Comparison of ENCODE assay signal across 28 cellular contexts in the genomic region with DNA sequence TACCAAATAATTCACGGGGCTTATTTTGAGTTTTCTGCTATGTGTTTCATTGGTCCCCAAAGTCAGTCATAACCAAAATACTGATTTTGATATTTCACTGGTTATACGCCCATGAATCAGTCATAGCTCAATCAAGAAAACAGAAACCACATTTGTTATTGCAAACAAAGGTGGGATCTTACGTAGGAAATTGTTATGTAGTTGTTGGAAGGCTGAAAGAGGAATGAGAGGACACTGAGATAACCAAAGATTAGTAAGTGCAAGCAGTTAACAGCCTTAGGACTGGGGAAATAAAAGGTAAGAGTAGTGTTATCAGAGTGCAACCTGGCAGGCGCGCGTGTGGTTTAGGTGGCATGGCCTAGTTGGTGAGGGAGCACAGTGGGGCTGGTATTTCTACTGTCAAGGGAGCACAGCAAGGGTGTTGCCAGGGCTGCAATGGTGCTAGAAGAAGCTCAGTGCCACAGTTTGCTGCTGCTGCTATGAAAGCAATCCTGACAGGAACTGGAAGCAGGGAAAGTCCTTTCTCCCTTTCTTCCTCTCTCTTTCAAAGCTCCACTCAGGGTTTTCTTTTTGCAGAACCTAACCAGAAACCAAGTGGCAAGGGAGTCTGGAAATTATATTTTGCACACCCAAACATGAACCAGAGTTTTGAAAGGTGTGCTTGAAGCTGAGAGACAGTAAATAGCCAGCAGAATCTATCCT. TPM values are rescaled to one million over a fixed set of nuclear protein-coding genes. Genes with fewer than 3 reads are reported as not detected.
DNase-seq lines count a peak whose midpoint lies in the region; ATAC-seq, FAIRE-seq and TF ChIP-seq lines count a peak whose summit lies in the region.
"Had no signal": no experiment of that assay in that cellular context is flagged by ENCODE, and none has a peak within 500 bp of the region (broad histone marks: within the 10 kb centered on the region; RNA-seq: fewer than 3 reads in every experiment).

No MANE protein-coding gene starts in this region.

- H3K23ac ChIP-seq in IMR-90 (ENCODE audit: low read depth, low read length) (no peak overlapping the region), H1 (ENCODE audit: insufficient read length) (no peak overlapping the region)

- POLR2A ChIA-PET in CD8-positive, alpha-beta memory T cell (lab: Charles Lee), result no interaction called here
- POLR2A ChIA-PET in IMR-90 (lab: Charles Lee; ENCODE audit: unreplicated experiment), result no interaction called here
- POLR2A ChIA-PET in H1 (lab: Charles Lee; ENCODE audit: partially characterized antibody), result interaction anchor here (0.6 to 5.7 kb wide), 8 partner anchors 13 to 169 kb away, joined by 3 to 31 read pairs (median 4); a partner anchor contains a TSS

- no peak overlapping the region for H3K9ac ChIP-seq in IMR-90 (ENCODE audit: low read depth, low read length)
- H3K9ac ChIP-seq in H1 (replicated peaks in 1 of 4; ENCODE audit: extremely low read depth in 1 of 4, low read depth in 3 of 4, low read length in 3 of 4), result no peak overlapping the region

- H4K20me1 ChIP-seq in IMR-90 (ENCODE audit: insufficient read depth, low read length), result no peaks in the 10 kb centered on the region
- no peaks in the 10 kb centered on the region for H4K20me1 ChIP-seq in H1 (replicated peaks in 1 of 2; ENCODE audit: control insufficient read depth in 1 of 2, insufficient read depth in 2 of 2, low read length in 2 of 2)

- H3K9me3 Mint-ChIP-seq in activated T-cell treated with anti-CD3 and anti-CD28 coated beads, Interleukin-2, amount 50 U/mL, for 4 hours, result peaks cover 5% of the 10 kb centered on the region
- H3K9me3 Mint-ChIP-seq in CD8-positive, alpha-beta memory T cell, result no peaks in the 10 kb centered on the region
- H3K9me3 Mint-ChIP-seq: HFFc6 had no signal

- intact Hi-C loops in IMR-90 (cut with micrococcal nuclease) (no loop called here), esophagus muscularis mucosa (cut with DNase I) (no loop called here)

- H3K4ac ChIP-seq in IMR-90 (ENCODE audit: low read depth, low read length) (no peak overlapping the region), H1 (replicated peaks; ENCODE audit: insufficient read length, low read depth, low read length) (no peak overlapping the region)

- no peak for DNase-seq in activated T-cell treated with anti-CD3 and anti-CD28 coated beads, Interleukin-2, amount 50 U/mL, for 4 hours
- DNase-seq in activated T-cell treated with anti-CD3 and anti-CD28 coated beads, Interleukin-2, amount 50 U/mL, for 1 hour, result no peak
- no peak for DNase-seq in CD8-positive, alpha-beta memory T cell
- DNase-seq in IMR-90, result no peak
- no peak for DNase-seq in H1 (ENCODE audit: low read depth in 1 of 2, low spot score in 2 of 2)
- no peak for DNase-seq in substantia nigra (lab: John Stamatoyannopoulos, UW)
- DNase-seq in esophagus muscularis mucosa (ENCODE audit: extremely low spot score), result no peak
- DNase-seq: activated CD4-positive, alpha-beta T cell treated with anti-CD3 and anti-CD28 coated beads for 48 hours; activated CD8-positive, alpha-beta memory T cell treated with anti-CD3 and anti-CD28 coated beads, Interleukin-2, amount 50 U/mL, for 48 hours; activated gamma-delta T cell treated with Interleukin-2 at 50 U/mL for 16 hours; C1 segment of cervical spinal cord; Calu3; DMS79 treated with DMSO at 0.1 percent for 48 hours; effector CD8-positive, alpha-beta T cell; erythroblast; head of caudate nucleus; HFFc6; naive B cell; NCI-H1417 treated with DMSO at 0.1 percent for 48 hours; NCI-H345; NCI-H774; upper lobe of left lung had no signal

- BruUV-seq in IMR-90 (replicated peaks; lab: Mats Ljungman, UMichigan), result no TSS peak

- H3K79me1 ChIP-seq in IMR-90 (ENCODE audit: low read depth in 1 of 2, low read length in 2 of 2) (no peaks in the 10 kb centered on the region), H1 (ENCODE audit: low read depth, low read length) (no peaks in the 10 kb centered on the region)

- H3K27ac Mint-ChIP-seq in CD8-positive, alpha-beta memory T cell, result peak overlapping the region in 5 of 8 donors; percentile 21 to 81 (median 44)
- H3K27ac Mint-ChIP-seq: HFFc6, mesothelial cell of epicardium, naive B cell had no signal

- peak; percentile 53 to 73 for ATAC-seq in activated T-cell treated with anti-CD3 and anti-CD28 coated beads, Interleukin-2, amount 50 U/mL, for 4 hours
- ATAC-seq in IMR-90 (ENCODE audit: low read depth), result no peak

- H3K27me3 ChIP-seq in CD8-positive, alpha-beta memory T cell (ENCODE audit: insufficient read depth, low read length, poor library complexity, severe bottlenecking), result no peaks in the 10 kb centered on the region
- H3K27me3 ChIP-seq in IMR-90 (ENCODE audit: control insufficient read depth, insufficient read depth, low read length) (no peaks in the 10 kb centered on the region; the same call in 1 of the 2 replicates), H1 (replicated peaks in 1 of 4; ENCODE audit: control insufficient read depth in 3 of 4, extremely low read depth in 1 of 4, insufficient read depth in 3 of 4, low read length in 3 of 4) (no peaks in the 10 kb centered on the region), esophagus muscularis mucosa (no peaks in the 10 kb centered on the region)
- H3K27me3 ChIP-seq: breast epithelium, upper lobe of left lung had no signal

- H2AK5ac ChIP-seq in IMR-90 (ENCODE audit: low read depth, low read length), result no peak overlapping the region
- H2AK5ac ChIP-seq in H1 (ENCODE audit: low read depth, low read length), result no peak overlapping the region

- no peak overlapping the region for H3K4me2 ChIP-seq in IMR-90 (ENCODE audit: low read depth, low read length)
- no peak overlapping the region for H3K4me2 ChIP-seq in H1 (ENCODE audit: insufficient read depth in 1 of 2, low read depth in 2 of 2, low read length in 2 of 2)

- H2AFZ ChIP-seq in IMR-90 (replicated peaks; ENCODE audit: low read length, poor library complexity), result no peak overlapping the region
- H2AFZ ChIP-seq in H1 (ENCODE audit: low read length), result no peak overlapping the region

- H3K23me2 ChIP-seq in H1 (ENCODE audit: low read depth, low read length), result no peaks in the 10 kb centered on the region

- H2BK20ac ChIP-seq in IMR-90 (ENCODE audit: low read depth, low read length), result no peak overlapping the region
- H2BK20ac ChIP-seq in H1 (ENCODE audit: low read length), result no peak overlapping the region

- peaks cover 5% of the 10 kb centered on the region for H3K36me3 Mint-ChIP-seq in activated T-cell treated with anti-CD3 and anti-CD28 coated beads, Interleukin-2, amount 50 U/mL, for 4 hours (ENCODE audit: insufficient read depth)
- H3K36me3 Mint-ChIP-seq in CD8-positive, alpha-beta memory T cell, result peaks cover 4 to 5% (median 4%) of the 10 kb centered on the region in 3 donors
- H3K36me3 Mint-ChIP-seq: mesothelial cell of epicardium, naive B cell had no signal

- no peaks in the 10 kb centered on the region for H3K9me1 ChIP-seq in IMR-90 (ENCODE audit: insufficient read depth, low read length)

- H3K27ac ChIP-seq in CD8-positive, alpha-beta memory T cell (ENCODE audit: low read depth, low read length), result no peak overlapping the region
- H3K27ac ChIP-seq in IMR-90 (ENCODE audit: insufficient read depth, low read length) (no peak overlapping the region), H1 (ENCODE audit: low read depth, low read length) (no peak overlapping the region), substantia nigra (ENCODE audit: low read depth, low read length, poor library complexity, severe bottlenecking) (no peak overlapping the region), esophagus muscularis mucosa (replicated peaks in 1 of 4) (no peak overlapping the region)
- H3K27ac ChIP-seq: breast epithelium, SK-N-MC, upper lobe of left lung had no signal

- H3K36me3 ChIP-seq in CD8-positive, alpha-beta memory T cell (ENCODE audit: insufficient read depth, low read length), result no peaks in the 10 kb centered on the region
- H3K36me3 ChIP-seq in IMR-90 (ENCODE audit: control insufficient read depth, insufficient read depth, low read length) (0 out of 2 replicates have a peak, but pooled peaks cover 2% of the 10 kb centered on the region), H1 (ENCODE audit: control insufficient read depth in 2 of 4, insufficient read depth in 4 of 4, low read length in 3 of 4) (no peaks in the 10 kb centered on the region), esophagus muscularis mucosa (peaks cover 0 to 8% (median 0%) of the 10 kb centered on the region in 4 donors)
- H3K36me3 ChIP-seq: breast epithelium, upper lobe of left lung had no signal

- CTCF ChIA-PET in CD8-positive, alpha-beta memory T cell (lab: Charles Lee), result no interaction called here
- CTCF ChIA-PET in IMR-90 (lab: Yijun Ruan, JAX), result interaction anchor here (0.7 kb wide), 1 partner anchor 10 kb away, joined by 3 read pairs; no protein-coding TSS in a partner anchor
- CTCF ChIA-PET in H1 (lab: Charles Lee; ENCODE audit: partially characterized antibody), result interaction anchor here (1.1 to 2.8 kb wide), 5 partner anchors 32 to 159 kb away, joined by 3 to 15 read pairs (median 5); no protein-coding TSS in a partner anchor

- 100% methylated on average over 1 of the region's 6 CpGs; no CpG with 5 or more reads in 1 of the 2 experiments for WGBS in IMR-90 (ENCODE audit: extremely low coverage in 2 of 2, insufficient read length in 1 of 2), 2 experiments
- WGBS in H1 (ENCODE audit: extremely low coverage in 1 of 2, insufficient coverage in 1 of 2, insufficient read length in 1 of 2, insufficient replicate concordance in 2 of 2, low coverage in 1 of 2, low lambda C conversion rate in 2 of 2, missing lambda C conversion rate in 1 of 2), 2 experiments, result 80% methylated on average over 6 of the region's 6 CpGs; no CpG with 5 or more reads in 1 of the 2 experiments
- 89% methylated on average over 6 of the region's 6 CpGs for WGBS in esophagus muscularis mucosa

- no peak for TF ChIP-seq RAD21 in IMR-90 (IDR thresholded peaks at IDR 0.05; ENCODE audit: low read length)
- TF ChIP-seq RAD21 in H1 (IDR thresholded peaks at IDR 0.05 in 1 of 2, conservative IDR thresholded peaks at IDR 0.05 in 1 of 2; ENCODE audit: low read depth in 2 of 2, low read length in 2 of 2), result no peak

- H2BK5ac ChIP-seq in IMR-90 (ENCODE audit: low read depth, low read length, poor library complexity, severe bottlenecking), result no peak overlapping the region
- no peak overlapping the region for H2BK5ac ChIP-seq in H1 (ENCODE audit: low read depth, low read length)

- H4K8ac ChIP-seq in IMR-90 (ENCODE audit: low read depth in 2 of 2, low read length in 2 of 2), result no peak overlapping the region
- H4K8ac ChIP-seq in H1 (ENCODE audit: extremely low read depth, insufficient read depth, low read length), result no peak overlapping the region

- no peak for TF ChIP-seq POLR2A in IMR-90 (IDR thresholded peaks at IDR 0.05; ENCODE audit: low read depth, low read length)
- no peak for TF ChIP-seq POLR2A in H1 (IDR thresholded peaks at IDR 0.05; ENCODE audit: control extremely low read depth in 1 of 2, low read depth in 2 of 2, low read length in 2 of 2)
- TF ChIP-seq POLR2A in esophagus muscularis mucosa (IDR thresholded peaks at IDR 0.05; ENCODE audit: low read depth), result no peak

- H4K91ac ChIP-seq in IMR-90 (ENCODE audit: insufficient read depth, low read depth, low read length) (no peak overlapping the region), H1 (replicated peaks; ENCODE audit: insufficient read length, low read length) (peak overlapping the region; percentile 16)

- H3K27me3 Mint-ChIP-seq in activated T-cell treated with anti-CD3 and anti-CD28 coated beads, Interleukin-2, amount 50 U/mL, for 4 hours (ENCODE audit: low read depth), result no peaks in the 10 kb centered on the region
- H3K27me3 Mint-ChIP-seq in CD8-positive, alpha-beta memory T cell, result no peaks in the 10 kb centered on the region
- H3K27me3 Mint-ChIP-seq: naive B cell had no signal

- no peak overlapping the region for H3K4me3 ChIP-seq in CD8-positive, alpha-beta memory T cell (ENCODE audit: low read length)
- no peak overlapping the region for H3K4me3 ChIP-seq in IMR-90 (ENCODE audit: insufficient read depth, low read depth, low read length)
- H3K4me3 ChIP-seq in H1 (ENCODE audit: extremely low read depth in 1 of 4, insufficient read depth in 2 of 4, low read depth in 3 of 4, low read length in 4 of 4), result no peak overlapping the region
- no peak overlapping the region for H3K4me3 ChIP-seq in esophagus muscularis mucosa
- H3K4me3 ChIP-seq: breast epithelium, SK-N-MC, upper lobe of left lung had no signal

- dilution Hi-C loops in IMR-90 (cut with HindIII; ENCODE audit: low sequenced_read_pairs, unreplicated experiment), result no loop called here

- H4K5ac ChIP-seq in IMR-90 (ENCODE audit: low read depth, low read length) (no peak overlapping the region), H1 (ENCODE audit: insufficient read length, low read depth, low read length) (no peak overlapping the region)

- no peak for FAIRE-seq in H1 (lab: Jason Lieb, UNC)
- FAIRE-seq: colon, HTR-8/SVneo, keratinocyte had no signal

- TF ChIP-seq EP300 in H1 (IDR thresholded peaks at IDR 0.05; ENCODE audit: borderline replicate concordance in 1 of 2, low read depth in 2 of 2, low read length in 2 of 2) (no peak), esophagus muscularis mucosa (IDR thresholded peaks at IDR 0.05) (no peak)

- peaks cover 8% of the 10 kb centered on the region for H3K4me1 Mint-ChIP-seq in activated T-cell treated with anti-CD3 and anti-CD28 coated beads, Interleukin-2, amount 50 U/mL, for 4 hours (ENCODE audit: low read depth)
- peaks cover 8 to 26% (median 12%) of the 10 kb centered on the region in 3 donors for H3K4me1 Mint-ChIP-seq in CD8-positive, alpha-beta memory T cell
- H3K4me1 Mint-ChIP-seq: mesothelial cell of epicardium, naive B cell had no signal

- no peak for TF ChIP-seq CTCF in IMR-90 (conservative IDR thresholded peaks at IDR 0.05; ENCODE audit: low read depth, low read length)
- no peak for TF ChIP-seq CTCF in H1 (IDR thresholded peaks at IDR 0.05; ENCODE audit: control extremely low read depth in 1 of 3, insufficient read depth in 1 of 3, low read depth in 1 of 3, low read length in 3 of 3)
- no peak for TF ChIP-seq CTCF in esophagus muscularis mucosa (IDR thresholded peaks at IDR 0.05)

- H2BK15ac ChIP-seq in IMR-90 (ENCODE audit: low read depth, low read length) (no peak overlapping the region), H1 (ENCODE audit: low read length) (no peak overlapping the region)

- in situ Hi-C loops in IMR-90 (cut with MboI; ENCODE audit: low sequenced_read_pairs), result no loop called here

- H2AK9ac ChIP-seq in IMR-90 (replicated peaks; ENCODE audit: low read depth, low read length, poor library complexity), result peak overlapping the region; percentile 67

- H3K18ac ChIP-seq in IMR-90 (ENCODE audit: low read depth, low read length) (no peak overlapping the region), H1 (ENCODE audit: extremely low read depth, low read length) (no peak overlapping the region)

- H2BK120ac ChIP-seq in IMR-90 (ENCODE audit: low read depth, low read length), result no peak overlapping the region
- H2BK120ac ChIP-seq in H1 (replicated peaks; ENCODE audit: low read depth, low read length), result no peak overlapping the region

- no peaks in the 10 kb centered on the region for H3K79me2 ChIP-seq in H1 (ENCODE audit: control insufficient read depth in 1 of 2, insufficient read depth in 2 of 2, low read length in 2 of 2)

- no peak overlapping the region for H2BK12ac ChIP-seq in H1 (ENCODE audit: low read depth, low read length)

- H3K14ac ChIP-seq in IMR-90 (replicated peaks; ENCODE audit: low read depth, low read length) (no peak overlapping the region), H1 (ENCODE audit: insufficient read length) (no peak overlapping the region)

- no peak overlapping the region for H3K4me3 Mint-ChIP-seq in activated T-cell treated with anti-CD3 and anti-CD28 coated beads, Interleukin-2, amount 50 U/mL, for 4 hours
- no peak overlapping the region for H3K4me3 Mint-ChIP-seq in CD8-positive, alpha-beta memory T cell
- H3K4me3 Mint-ChIP-seq: HFFc6, mesothelial cell of epicardium, naive B cell had no signal

- H3K9me3 ChIP-seq in CD8-positive, alpha-beta memory T cell (ENCODE audit: low read length), result no peaks in the 10 kb centered on the region
- H3K9me3 ChIP-seq in IMR-90 (ENCODE audit: control insufficient read depth, insufficient read depth, low read length), result no peaks in the 10 kb centered on the region
- no peaks in the 10 kb centered on the region for H3K9me3 ChIP-seq in H1 (ENCODE audit: insufficient read depth in 2 of 2, low read depth in 1 of 2, low read length in 1 of 2)
- H3K9me3 ChIP-seq in esophagus muscularis mucosa, result no peaks in the 10 kb centered on the region
- H3K9me3 ChIP-seq: breast epithelium, upper lobe of left lung had no signal

- no peak overlapping the region for H3K56ac ChIP-seq in IMR-90 (ENCODE audit: extremely low read depth, insufficient read depth, low read length)
- no peak overlapping the region for H3K56ac ChIP-seq in H1 (replicated peaks; ENCODE audit: insufficient read length, low read depth, low read length)

- no peaks in the 10 kb centered on the region for H3K4me1 ChIP-seq in CD8-positive, alpha-beta memory T cell (ENCODE audit: insufficient read depth, low read length)
- no peaks in the 10 kb centered on the region for H3K4me1 ChIP-seq in IMR-90 (ENCODE audit: control insufficient read depth, insufficient read depth, low read length)
- H3K4me1 ChIP-seq in H1 (replicated peaks in 1 of 4; ENCODE audit: control insufficient read depth in 3 of 4, insufficient read depth in 4 of 4, low read length in 3 of 4), result peaks cover 3 to 12% (median 6%) of the 10 kb centered on the region in 4 experiments; a peak in 6 of 7 replicates
- no peaks in the 10 kb centered on the region for H3K4me1 ChIP-seq in esophagus muscularis mucosa
- H3K4me1 ChIP-seq: breast epithelium, upper lobe of left lung had no signal

RNA-seq across cellular contexts. Expression of a gene that starts 33.7 kb away (rescaled TPM):
- total RNA-seq in activated T-cell treated with anti-CD3 and anti-CD28 coated beads, Interleukin-2, amount 50 U/mL, for 4 hours, result 10 to 100 TPM; 55.3 to 63.9 (median 58.0) TPM
- total RNA-seq in CD8-positive, alpha-beta memory T cell, result 10 to 100 TPM; 64.5 to 68.3 TPM
- 25.2 TPM for polyA plus RNA-seq in CD8-positive, alpha-beta memory T cell
- total RNA-seq in IMR-90 (2012; rRNA removed) (29.6 and 45.3 TPM in 2 replicates), esophagus muscularis mucosa (10 to 100 TPM; 18.7 to 22.0 (median 21.4) TPM)
- polyA plus RNA-seq in IMR-90 (2012; rRNA removed) (26.0 and 26.9 TPM in 2 replicates), H1 (2011; rRNA removed) (10.7 and 13.8 TPM in 2 replicates)
- polyA plus RNA-seq in IMR-90 (2012; cell fraction: cytosol; rRNA removed), result 10.5 and 15.2 TPM in 2 replicates
- 10.7 and 23.7 TPM in 2 replicates for polyA plus RNA-seq in IMR-90 (2012; cell fraction: nucleus; rRNA removed; ENCODE audit: low replicate concordance)
- 31.6 and 31.8 TPM in 2 replicates for total RNA-seq in H1 (2021; fragmentation: NEBNext Ultra II Directional; extraction: Animal tissue kit (Norgen Biotek cat#: 25700))
- polyA plus RNA-seq in H1 (2011; cell fraction: cytosol; rRNA removed), result 18.4 TPM
- 18.5 TPM for polyA plus RNA-seq in H1 (2011; cell fraction: nucleus; rRNA removed)
- polyA plus RNA-seq in H1 (2012, experiment 1 of 2), result 19.4 to 28.4 TPM (median 23.4 TPM) in 4 replicates
- 3.7 TPM for polyA plus RNA-seq in H1 (2012, experiment 2 of 2)
- polyA plus RNA-seq in H1 (2013, experiment 1 of 2), result 21.3 TPM
- polyA plus RNA-seq in H1 (2013, experiment 2 of 2), result 20.9 TPM
- polyA minus RNA-seq in H1 (2011; rRNA and poly(A)+ RNA removed), result 11.0 and 14.6 TPM in 2 replicates
- 7.4 TPM for polyA minus RNA-seq in H1 (2011; cell fraction: cytosol; rRNA and poly(A)+ RNA removed)
- polyA minus RNA-seq in H1 (2011; cell fraction: nucleus; rRNA and poly(A)+ RNA removed), result 30.4 TPM

RNA-seq across cellular contexts. Expression of a gene that starts 50.0 kb away (rescaled TPM):
- 10 to 100 TPM in 2 of 3 donors, 1 to 10 TPM in 1; 9.7 to 11.5 (median 11.3) TPM for total RNA-seq in activated T-cell treated with anti-CD3 and anti-CD28 coated beads, Interleukin-2, amount 50 U/mL, for 4 hours
- 10 to 100 TPM; 13.6 to 13.9 TPM for total RNA-seq in CD8-positive, alpha-beta memory T cell
- 6.0 TPM for polyA plus RNA-seq in CD8-positive, alpha-beta memory T cell
- total RNA-seq in IMR-90 (2012; rRNA removed) (3.8 and 7.5 TPM in 2 replicates), esophagus muscularis mucosa (10 to 100 TPM in 3 of 4 donors, 1 to 10 TPM in 1; 9.1 to 14.2 (median 12.6) TPM)
- polyA plus RNA-seq in IMR-90 (2012; rRNA removed) (2.4 and 3.4 TPM in 2 replicates), H1 (2011; rRNA removed) (2.1 and 3.3 TPM in 2 replicates)
- polyA plus RNA-seq in IMR-90 (2012; cell fraction: cytosol; rRNA removed), result 0.44 and 0.51 TPM in 2 replicates
- 0.38 and 3.1 TPM in 2 replicates for polyA plus RNA-seq in IMR-90 (2012; cell fraction: nucleus; rRNA removed; ENCODE audit: low replicate concordance)
- total RNA-seq in H1 (2021; fragmentation: NEBNext Ultra II Directional; extraction: Animal tissue kit (Norgen Biotek cat#: 25700)), result 24.6 and 25.4 TPM in 2 replicates
- polyA plus RNA-seq in H1 (2011; cell fraction: cytosol; rRNA removed), result 5.3 TPM
- polyA plus RNA-seq in H1 (2011; cell fraction: nucleus; rRNA removed), result 3.2 TPM
- polyA plus RNA-seq in H1 (2012, experiment 1 of 2), result 8.3 to 20.3 TPM (median 10.4 TPM) in 4 replicates
- polyA plus RNA-seq in H1 (2012, experiment 2 of 2), result 0.39 TPM
- polyA plus RNA-seq in H1 (2013, experiment 1 of 2), result 9.2 TPM
- 9.4 TPM for polyA plus RNA-seq in H1 (2013, experiment 2 of 2)
- polyA minus RNA-seq in H1 (2011; rRNA and poly(A)+ RNA removed), result 9.0 and 14.6 TPM in 2 replicates
- 4.6 TPM for polyA minus RNA-seq in H1 (2011; cell fraction: cytosol; rRNA and poly(A)+ RNA removed)
- polyA minus RNA-seq in H1 (2011; cell fraction: nucleus; rRNA and poly(A)+ RNA removed), result 19.8 TPM

RNA-seq across cellular contexts. Expression of a gene that starts 52.6 kb away (rescaled TPM):
- 10 to 100 TPM in 2 of 3 donors, 1 to 10 TPM in 1; 9.5 to 12.8 (median 12.5) TPM for total RNA-seq in activated T-cell treated with anti-CD3 and anti-CD28 coated beads, Interleukin-2, amount 50 U/mL, for 4 hours
- total RNA-seq in CD8-positive, alpha-beta memory T cell, result 10 to 100 TPM; 25.4 to 27.9 TPM
- 36.4 TPM for polyA plus RNA-seq in CD8-positive, alpha-beta memory T cell
- total RNA-seq in IMR-90 (2012; rRNA removed), result 3.0 and 3.9 TPM in 2 replicates
- polyA plus RNA-seq in IMR-90 (2012; rRNA removed), result 1.5 and 1.7 TPM in 2 replicates
- 0.47 and 0.54 TPM in 2 replicates for polyA plus RNA-seq in IMR-90 (2012; cell fraction: cytosol; rRNA removed)
- polyA plus RNA-seq in IMR-90 (2012; cell fraction: nucleus; rRNA removed; ENCODE audit: low replicate concordance), result 1.4 and 5.7 TPM in 2 replicates
- 8.9 TPM in 2 replicates for total RNA-seq in H1 (2021; fragmentation: NEBNext Ultra II Directional; extraction: Animal tissue kit (Norgen Biotek cat#: 25700))
- 2.6 and 3.2 TPM in 2 replicates for polyA plus RNA-seq in H1 (2011; rRNA removed)
- 4.6 TPM for polyA plus RNA-seq in H1 (2011; cell fraction: cytosol; rRNA removed)
- 7.2 TPM for polyA plus RNA-seq in H1 (2011; cell fraction: nucleus; rRNA removed)
- 3.6 to 5.4 TPM (median 4.7 TPM) in 4 replicates for polyA plus RNA-seq in H1 (2012, experiment 1 of 2)
- polyA plus RNA-seq in H1 (2012, experiment 2 of 2), result 0.51 TPM
- polyA plus RNA-seq in H1 (2013, experiment 1 of 2), result 5.2 TPM
- 5.2 TPM for polyA plus RNA-seq in H1 (2013, experiment 2 of 2)
- polyA minus RNA-seq in H1 (2011; rRNA and poly(A)+ RNA removed), result 14.5 and 17.1 TPM in 2 replicates
- polyA minus RNA-seq in H1 (2011; cell fraction: cytosol; rRNA and poly(A)+ RNA removed), result 7.2 TPM
- 53.1 TPM for polyA minus RNA-seq in H1 (2011; cell fraction: nucleus; rRNA and poly(A)+ RNA removed)
- 10 to 100 TPM in 1 of 4 donors, 1 to 10 TPM in 3; 6.6 to 12.2 (median 7.4) TPM for total RNA-seq in esophagus muscularis mucosa
